Comparison of ENCODE assay signal across 8 cellular contexts in genomic region chr6:99614430-99615161, GRCh38. TPM values are rescaled to one million over a fixed set of nuclear protein-coding genes. Genes with fewer than 3 reads are reported as not detected.
A peak's percentile ranks its signal among the peaks of the same experiment; 100 is the strongest.
DNase-seq lines count a peak whose midpoint lies in the region; TF ChIP-seq lines count a peak whose summit lies in the region.

No MANE protein-coding gene starts in this region.

- H3K79me2 ChIP-seq in GM23248 (ENCODE audit: insufficient read depth), result no peaks in the 10 kb centered on the region
- no peaks in the 10 kb centered on the region for H3K79me2 ChIP-seq in mammary epithelial cell (ENCODE audit: insufficient read depth, low read length)

- H3K4me2 ChIP-seq in GM23248 (ENCODE audit: unreplicated experiment) (peak overlapping the region; percentile 17), mammary epithelial cell (ENCODE audit: insufficient read depth, low read depth, low read length) (peak overlapping the region; percentile 79)

- H3K9me2 ChIP-seq in GM23248 (ENCODE audit: insufficient read depth), result no peaks in the 10 kb centered on the region

- H3K4me1 Mint-ChIP-seq in nephron, result peaks cover 8% of the 10 kb centered on the region

- no peak overlapping the region for H3K27ac ChIP-seq in GM23248
- H3K27ac ChIP-seq in mammary epithelial cell (ENCODE audit: insufficient read depth, low read depth, low read length), result no peak overlapping the region

- CTCF ChIA-PET in mammary epithelial cell (lab: Charles Lee; ENCODE audit: low non-redundant PET), result interaction anchor here (0.6 kb wide), 1 partner anchor 707 kb away, joined by 3 read pairs; no protein-coding TSS in a partner anchor

- in situ Hi-C loops in GM23248 (cut with MboI) (no loop called here), mammary epithelial cell (cut with MboI; ENCODE audit: low sequenced_read_pairs in 2 of 2) (no loop called here)

- H4K20me1 ChIP-seq in GM23248 (ENCODE audit: insufficient read depth) (no peaks in the 10 kb centered on the region), mammary epithelial cell (ENCODE audit: insufficient read depth, low read length) (no peaks in the 10 kb centered on the region)

- WGBS in GM23248 (ENCODE audit: low coverage in 1 of 2, low lambda C conversion rate in 2 of 2, missing lambda C conversion rate in 2 of 2), 2 experiments, result 3 to 4% methylated on average over 53 of the region's 53 CpGs
- WGBS in mammary epithelial cell (ENCODE audit: low coverage, missing lambda C conversion rate), result 10% methylated on average over 17 of the region's 53 CpGs

- H3K4me1 ChIP-seq in GM23248 (ENCODE audit: insufficient read depth) (no peaks in the 10 kb centered on the region), mammary epithelial cell (ENCODE audit: insufficient read depth, low read length) (peaks cover 16% of the 10 kb centered on the region)

- peak overlapping the region; percentile 77 to 81 (median 77) for H3K4me3 Mint-ChIP-seq in nephron

- H3K36me3 Mint-ChIP-seq in nephron (ENCODE audit: low read depth), result no peaks in the 10 kb centered on the region

- peaks cover 5% of the 10 kb centered on the region for H3K9me3 Mint-ChIP-seq in nephron

- H3K9ac ChIP-seq in GM23248 (no peak overlapping the region), mammary epithelial cell (ENCODE audit: insufficient read depth, low read length) (no peak overlapping the region)

- intact Hi-C loops in mammary epithelial cell (cut with micrococcal nuclease), result no loop called here

- H3K4me3 ChIP-seq in GM12865 (ENCODE audit: low read depth, low read length), result peak overlapping the region; percentile 73
- H3K4me3 ChIP-seq in GM23248, result 0 out of 2 replicates have a peak overlapping the region, but pooled peaks have one; percentile 16
- no peak overlapping the region for H3K4me3 ChIP-seq in mammary epithelial cell (replicated peaks in 1 of 3; ENCODE audit: insufficient read depth in 1 of 3, low read depth in 2 of 3, low read length in 3 of 3)

- no peaks in the 10 kb centered on the region for H3F3A ChIP-seq in GM23248 (ENCODE audit: insufficient read depth)

- H3K27me3 ChIP-seq in GM23248 (replicated peaks; ENCODE audit: insufficient read depth) (peaks cover 95% of the 10 kb centered on the region), mammary epithelial cell (ENCODE audit: insufficient read depth, low read length) (peaks cover 72% of the 10 kb centered on the region)

- DNase-seq in GM12865 (ENCODE audit: low read depth) (peak; percentile 64), GM23248 (peak; percentile 38), NCI-H345 (lab: John Stamatoyannopoulos, UW) (peak; percentile 58), mammary epithelial cell (no peak), KG1 (lab: John Stamatoyannopoulos, UW) (no peak), T-helper 9 cell (no peak), glomerular visceral epithelial cell (ENCODE audit: extremely low spot score) (no peak)

- no TSS peak for BruUV-seq in mammary epithelial cell (replicated peaks; lab: Mats Ljungman, UMichigan)

- peaks cover 98% of the 10 kb centered on the region for H3K27me3 Mint-ChIP-seq in nephron (ENCODE audit: low read depth)

- H3K9me3 ChIP-seq in GM23248 (ENCODE audit: low read depth) (no peaks in the 10 kb centered on the region), mammary epithelial cell (replicated peaks; ENCODE audit: insufficient read depth, low read length) (peaks cover 3% of the 10 kb centered on the region)

- H2AFZ ChIP-seq in GM23248 (peak overlapping the region; percentile 66), mammary epithelial cell (ENCODE audit: low read depth, low read length) (peak overlapping the region; percentile 82)

- dilution Hi-C loops in mammary epithelial cell (cut with HindIII; ENCODE audit: low sequenced_read_pairs), result no loop called here

- no peak overlapping the region for H3K27ac Mint-ChIP-seq in nephron

- H3K36me3 ChIP-seq in GM23248 (ENCODE audit: low read depth), result no peaks in the 10 kb centered on the region
- no peaks in the 10 kb centered on the region for H3K36me3 ChIP-seq in mammary epithelial cell (ENCODE audit: insufficient read depth, low read length)

- TF ChIP-seq CTCF in GM12865 (IDR thresholded peaks at IDR 0.05; ENCODE audit: insufficient read depth, low read depth, low read length, missing control alignments) (no peak), mammary epithelial cell (conservative IDR thresholded peaks at IDR 0.05 in 1 of 2, IDR thresholded peaks at IDR 0.05 in 1 of 2; ENCODE audit: extremely low read depth in 1 of 2, insufficient read depth in 1 of 2, low read depth in 1 of 2, low read length in 2 of 2) (no peak), nephron (IDR thresholded peaks at IDR 0.05; ENCODE audit: unreplicated experiment in 3 of 3) (peak in 1 of 3 experiments; percentile 21)

RNA-seq across cellular contexts. Expression of gene PRDM13, which starts 8.0 kb away (rescaled TPM):
- total RNA-seq in GM23248 (2014; rRNA removed; shearing (Covaris generic)), result not detected in 2 replicates
- polyA plus RNA-seq in GM23248 (2016; fragmentation: Nextera tagmentation; extraction: Ambion mirVana) (not detected in 2 replicates), mammary epithelial cell (not detected)
- total RNA-seq in mammary epithelial cell, result not detected
- not detected for polyA minus RNA-seq in mammary epithelial cell

RNA-seq across cellular contexts. Expression of gene CCNC, which starts 46.1 kb away (rescaled TPM):
- total RNA-seq in GM23248 (2014; rRNA removed; shearing (Covaris generic)), result 78.5 and 89.3 TPM in 2 replicates
- polyA plus RNA-seq in GM23248 (2016; fragmentation: Nextera tagmentation; extraction: Ambion mirVana) (48.6 and 53.9 TPM in 2 replicates), mammary epithelial cell (54.5 TPM)
- 100 to 1,000 TPM in 1 of 2 donors, 10 to 100 TPM in 1; 79.3 to 130 TPM for total RNA-seq in mammary epithelial cell
- polyA minus RNA-seq in mammary epithelial cell, result 55.3 TPM

Comparison
In these comparisons a context has a peak if more than half of its experiments do, and no peak if none do; other contexts are left out.
1. DNase-seq: peak in GM12865 (single experiment), GM23248 (single experiment) and NCI-H345 (single experiment); none in mammary epithelial cell (single experiment), KG1 (single experiment), T-helper 9 cell (single experiment) and glomerular visceral epithelial cell (single experiment).
2. H3K4me3 ChIP-seq: peak in GM12865 (single experiment) and GM23248 (single experiment); none in mammary epithelial cell (0 of 3).